ENCODE assay signal across 22 cellular contexts in the genomic region with DNA sequence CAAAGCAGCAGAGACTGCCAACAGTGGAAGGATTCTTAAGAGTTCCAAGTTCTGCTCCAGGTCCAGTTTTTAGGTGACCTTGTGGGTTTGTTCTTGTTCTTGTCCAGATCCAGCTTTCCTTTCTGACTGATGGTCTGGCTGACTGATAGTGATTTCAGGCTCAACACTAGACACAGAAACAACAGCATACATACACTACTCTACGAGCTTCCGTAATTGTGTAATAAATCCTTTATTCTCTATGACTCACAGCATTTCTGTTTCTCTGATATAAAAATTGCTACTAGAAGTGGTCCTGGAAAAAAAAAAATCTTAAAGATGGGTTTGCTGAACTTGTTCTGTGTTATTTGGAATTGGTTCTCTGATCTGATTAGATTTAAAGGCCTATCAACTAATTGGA.
"Had no signal": no experiment of that assay in that cellular context is flagged by ENCODE, and none has a peak within 500 bp of the region (broad histone marks: within the 10 kb centered on the region; RNA-seq: fewer than 3 reads in every experiment).

No MANE protein-coding gene starts in this region.

- H3K27ac ChIP-seq: coronary artery, esophagus squamous epithelium, gastroesophageal sphincter, psoas muscle, right lobe of liver, spleen, thoracic aorta, transverse colon had no signal

- ATAC-seq: gastroesophageal sphincter; left cardiac atrium; naive thymus-derived CD4-positive, alpha-beta T cell; psoas muscle; right lobe of liver; stimulated activated memory B cell treated with anti-CD40 and anti-IgM and Interleukin-4, amounts not matched to agents 10 μg/mL and 1 μg/mL and 100 μg/mL, for 72 hours had no signal

- H3K4me3 ChIP-seq: coronary artery, esophagus squamous epithelium, gastroesophageal sphincter, psoas muscle, right lobe of liver, spleen, thoracic aorta, transverse colon had no signal

- H3K27me3 Mint-ChIP-seq: naive thymus-derived CD4-positive, alpha-beta T cell; stimulated activated memory B cell treated with anti-CD40 and anti-IgM and Interleukin-4, amounts not matched to agents 10 μg/mL and 1 μg/mL and 100 μg/mL, for 72 hours; stimulated activated naive CD8-positive, alpha-beta T cell treated with anti-CD3 and anti-CD28 coated beads, Interleukin-15, Interleukin-2, amounts not matched to agents 100 ng/mL and 50 ng/mL, for 24 hours had no signal

- H3K27me3 ChIP-seq: esophagus squamous epithelium, gastroesophageal sphincter, right lobe of liver, spleen, transverse colon had no signal

- DNase-seq: caudate nucleus; effector CD4-positive, alpha-beta T cell; esophagus squamous epithelium; foreskin fibroblast; immature natural killer cell; kidney; left cardiac atrium; naive thymus-derived CD4-positive, alpha-beta T cell; nephron progenitor cell; psoas muscle; retina; right lobe of liver; spleen; stimulated activated CD4-positive, alpha-beta T cell treated with anti-CD3 and anti-CD28 coated beads, Interleukin-15, amount 100 ng/mL, for 24 hours; stimulated activated CD4-positive, alpha-beta T cell treated with anti-CD3 and anti-CD28 coated beads, Interleukin-1b, Interleukin-23, amount 100 ng/mL, for 48 hours; stimulated activated CD4-positive, alpha-beta T cell treated with anti-CD3 and anti-CD28 coated beads, Interleukin-4, amount 100 ng/mL, for 24 hours; transverse colon had no signal

- FAIRE-seq: kidney had no signal

- H3K36me3 ChIP-seq: esophagus squamous epithelium, gastroesophageal sphincter, right lobe of liver, thoracic aorta, transverse colon had no signal

- H3K4me1 Mint-ChIP-seq: immature natural killer cell; stimulated activated memory B cell treated with anti-CD40 and anti-IgM and Interleukin-4, amounts not matched to agents 10 μg/mL and 1 μg/mL and 100 μg/mL, for 72 hours had no signal

- H3K4me1 ChIP-seq: gastroesophageal sphincter, psoas muscle, right lobe of liver, transverse colon had no signal

- H3K4me3 Mint-ChIP-seq: immature natural killer cell; naive thymus-derived CD4-positive, alpha-beta T cell; nephron progenitor cell; stimulated activated memory B cell treated with anti-CD40 and anti-IgM and Interleukin-4, amounts not matched to agents 10 μg/mL and 1 μg/mL and 100 μg/mL, for 72 hours; stimulated activated naive CD8-positive, alpha-beta T cell treated with anti-CD3 and anti-CD28 coated beads, Interleukin-15, Interleukin-2, amounts not matched to agents 100 ng/mL and 50 ng/mL, for 24 hours had no signal

- H3K9me3 ChIP-seq: esophagus squamous epithelium, gastroesophageal sphincter, psoas muscle, right lobe of liver, spleen, thoracic aorta, transverse colon had no signal

- H3K27ac Mint-ChIP-seq: immature natural killer cell; nephron progenitor cell; stimulated activated memory B cell treated with anti-CD40 and anti-IgM and Interleukin-4, amounts not matched to agents 10 μg/mL and 1 μg/mL and 100 μg/mL, for 72 hours; stimulated activated naive CD8-positive, alpha-beta T cell treated with anti-CD3 and anti-CD28 coated beads, Interleukin-15, Interleukin-2, amounts not matched to agents 100 ng/mL and 50 ng/mL, for 24 hours had no signal

- H3K9me3 Mint-ChIP-seq: immature natural killer cell; naive thymus-derived CD4-positive, alpha-beta T cell; nephron progenitor cell; stimulated activated memory B cell treated with anti-CD40 and anti-IgM and Interleukin-4, amounts not matched to agents 10 μg/mL and 1 μg/mL and 100 μg/mL, for 72 hours; stimulated activated naive CD8-positive, alpha-beta T cell treated with anti-CD3 and anti-CD28 coated beads, Interleukin-15, Interleukin-2, amounts not matched to agents 100 ng/mL and 50 ng/mL, for 24 hours had no signal
